ENCODE assay signal across 1 cellular context in genomic region chr20:56359212-56360132, GRCh38.
TF ChIP-seq lines count a peak whose summit lies in the region.

No MANE protein-coding gene starts in this region.

TF ChIP-seq in HepG2, 621 proteins besides CTCF, POLR2A, EP300 and RAD21 (continued from another document and continues in another):
- peak; percentile 42; the same call in 1 of the 2 replicates for TF ChIP-seq ETV5 (CRISPR knock-in tag; IDR thresholded peaks at IDR 0.05; ENCODE audit: borderline replicate concordance)
- TF ChIP-seq ETV6 (CRISPR knock-in tag; conservative IDR thresholded peaks at IDR 0.05) = peak; percentile 34; the same call in 1 of the 2 replicates
- peak; percentile 53; the same call in 1 of the 2 replicates for TF ChIP-seq KLF6 (CRISPR knock-in tag; IDR thresholded peaks at IDR 0.05)
- TF ChIP-seq SALL1 (CRISPR knock-in tag; IDR thresholded peaks at IDR 0.05) = no peak
- peak; percentile 65 for TF ChIP-seq RBM22 (optimal IDR thresholded peaks at IDR 0.05; ENCODE audit: low read length)
- peak; percentile 67; the same call in 1 of the 2 replicates for TF ChIP-seq BRF2 (CRISPR knock-in tag; IDR thresholded peaks at IDR 0.05)
- 0 out of 2 replicates have a peak, but pooled peaks have one; percentile 16 for TF ChIP-seq MAZ (IDR thresholded peaks at IDR 0.05; ENCODE audit: borderline replicate concordance, low read depth, low read length)
- TF ChIP-seq MAZ (CRISPR knock-in tag; IDR thresholded peaks at IDR 0.05; ENCODE audit: low read depth) = peak; percentile 26; the same call in 1 of the 2 replicates
- TF ChIP-seq ZNF710 (CRISPR knock-in tag; IDR thresholded peaks at IDR 0.05; ENCODE audit: borderline replicate concordance) = peak; percentile 21; the same call in 1 of the 2 replicates
- TF ChIP-seq NAIF1 (CRISPR knock-in tag; IDR thresholded peaks at IDR 0.05; ENCODE audit: borderline replicate concordance) = peak; percentile 72; the same call in 1 of the 2 replicates
- TF ChIP-seq ZBTB3 (CRISPR knock-in tag; IDR thresholded peaks at IDR 0.05; ENCODE audit: borderline replicate concordance, low read depth) = no peak
- TF ChIP-seq CREM (IDR thresholded peaks at IDR 0.05) = peak; percentile 60; the same call in 1 of the 2 replicates
- TF ChIP-seq CREM (CRISPR knock-in tag; IDR thresholded peaks at IDR 0.05) = no peak
- no peak for TF ChIP-seq ZNF549 (CRISPR knock-in tag; IDR thresholded peaks at IDR 0.05)
- no peak for TF ChIP-seq STAT5B (CRISPR knock-in tag; IDR thresholded peaks at IDR 0.05)
- TF ChIP-seq ZNF891 (CRISPR knock-in tag; IDR thresholded peaks at IDR 0.05) = peak; percentile 91; the same call in 1 of the 2 replicates
- TF ChIP-seq TAF1 (CRISPR knock-in tag; IDR thresholded peaks at IDR 0.05) = peak; percentile 25; the same call in 1 of the 2 replicates
- peak; percentile 49; the same call in 1 of the 2 replicates for TF ChIP-seq ZSCAN5A (CRISPR knock-in tag; IDR thresholded peaks at IDR 0.05; ENCODE audit: borderline replicate concordance)
- TF ChIP-seq ZNF335 (CRISPR knock-in tag; IDR thresholded peaks at IDR 0.05) = 0 out of 2 replicates have a peak, but pooled peaks have one; percentile 18
- TF ChIP-seq RFXAP (CRISPR knock-in tag; IDR thresholded peaks at IDR 0.05; ENCODE audit: borderline replicate concordance) = 0 out of 2 replicates have a peak, but pooled peaks have one; percentile 30
- TF ChIP-seq MED1 (CRISPR knock-in tag; IDR thresholded peaks at IDR 0.05) = peak; percentile 41; the same call in 1 of the 2 replicates
- TF ChIP-seq ZSCAN29 (CRISPR knock-in tag; conservative IDR thresholded peaks at IDR 0.05) = 0 out of 2 replicates have a peak, but pooled peaks have one; percentile 42
- TF ChIP-seq ZNF572 (CRISPR knock-in tag; IDR thresholded peaks at IDR 0.05) = 0 out of 2 replicates have a peak, but pooled peaks have one; percentile 78
- peak; percentile 35; the same call in 1 of the 2 replicates for TF ChIP-seq ZNF430 (CRISPR knock-in tag; IDR thresholded peaks at IDR 0.05)
- peak; percentile 1; the same call in 1 of the 2 replicates for TF ChIP-seq ZNF468 (CRISPR knock-in tag; IDR thresholded peaks at IDR 0.05)
- 0 out of 2 replicates have a peak, but pooled peaks have one; percentile 4 for TF ChIP-seq TFDP1 (CRISPR knock-in tag; IDR thresholded peaks at IDR 0.05; ENCODE audit: borderline replicate concordance)
- TF ChIP-seq SSRP1 (CRISPR knock-in tag; IDR thresholded peaks at IDR 0.05) = 0 out of 2 replicates have a peak, but pooled peaks have one; percentile 14
- TF ChIP-seq ARID2 (CRISPR knock-in tag; IDR thresholded peaks at IDR 0.05; ENCODE audit: borderline replicate concordance) = peak; percentile 67; the same call in 1 of the 2 replicates
- TF ChIP-seq MXI1 (IDR thresholded peaks at IDR 0.05; ENCODE audit: borderline replicate concordance, low read depth, low read length) = peak; percentile 8; the same call in 1 of the 3 replicates
- peak; percentile 73 for TF ChIP-seq HNRNPLL (IDR thresholded peaks at IDR 0.05; ENCODE audit: low read depth, low read length, poor library complexity, severe bottlenecking)
- no peak; the same call in 1 of the 2 replicates for TF ChIP-seq ZNF644 (CRISPR knock-in tag; IDR thresholded peaks at IDR 0.05; ENCODE audit: low read depth)
- TF ChIP-seq POGK (CRISPR knock-in tag; conservative IDR thresholded peaks at IDR 0.05) = 0 out of 2 replicates have a peak, but pooled peaks have one; percentile 15
- TF ChIP-seq PHF21A (CRISPR knock-in tag; IDR thresholded peaks at IDR 0.05) = peak; percentile 76; the same call in 1 of the 2 replicates
- TF ChIP-seq SPEN (CRISPR knock-in tag; IDR thresholded peaks at IDR 0.05; ENCODE audit: low read depth) = peak; percentile 47
- TF ChIP-seq NBN (conservative IDR thresholded peaks at IDR 0.05) = no peak
- TF ChIP-seq TFDP2 (CRISPR knock-in tag; IDR thresholded peaks at IDR 0.05) = no peak
- 0 out of 2 replicates have a peak, but pooled peaks have one; percentile 73 for TF ChIP-seq ZBTB34 (CRISPR knock-in tag; IDR thresholded peaks at IDR 0.05)
- 0 out of 2 replicates have a peak, but pooled peaks have one; percentile 12 for TF ChIP-seq ZNF614 (CRISPR knock-in tag; IDR thresholded peaks at IDR 0.05; ENCODE audit: borderline replicate concordance)
- 0 out of 2 replicates have a peak, but pooled peaks have one; percentile 47 for TF ChIP-seq HOXA5 (CRISPR knock-in tag; IDR thresholded peaks at IDR 0.05)
- TF ChIP-seq ZNF543 (CRISPR knock-in tag; IDR thresholded peaks at IDR 0.05) = peak; percentile 88
- TF ChIP-seq KMT2A (CRISPR knock-in tag; IDR thresholded peaks at IDR 0.05) = peak; percentile 51; the same call in 1 of the 2 replicates
- peak; percentile 72 for TF ChIP-seq ZBTB10 (CRISPR knock-in tag; IDR thresholded peaks at IDR 0.05; ENCODE audit: borderline replicate concordance)
- TF ChIP-seq ZNF678 (CRISPR knock-in tag; IDR thresholded peaks at IDR 0.05) = no peak
- TF ChIP-seq PHF20 (CRISPR knock-in tag; IDR thresholded peaks at IDR 0.05) = peak; percentile 44; the same call in 1 of the 2 replicates
- TF ChIP-seq ZNF446 (CRISPR knock-in tag; IDR thresholded peaks at IDR 0.05) = 0 out of 2 replicates have a peak, but pooled peaks have one; percentile 37
- TF ChIP-seq ZNF574 (CRISPR knock-in tag; IDR thresholded peaks at IDR 0.05) = peak; percentile 37
